ENCODE assay signal across 17 cellular contexts in genomic region chr1:93483200-93483599, GRCh38. TPM values are rescaled to one million over a fixed set of nuclear protein-coding genes. Genes with fewer than 3 reads are reported as not detected.
DNase-seq lines count a peak whose midpoint lies in the region; ATAC-seq and TF ChIP-seq lines count a peak whose summit lies in the region.
"Had no signal": no experiment of that assay in that cellular context is flagged by ENCODE, and none has a peak within 500 bp of the region (broad histone marks: within the 10 kb centered on the region; RNA-seq: fewer than 3 reads in every experiment).

No MANE protein-coding gene starts in this region.

- no peaks in the 10 kb centered on the region for H3K27me3 ChIP-seq in A673 (replicated peaks; ENCODE audit: insufficient read depth, low read depth, low read length, poor library complexity)
- no peaks in the 10 kb centered on the region for H3K27me3 ChIP-seq in GM23248 (replicated peaks; ENCODE audit: insufficient read depth)
- no peaks in the 10 kb centered on the region for H3K27me3 ChIP-seq in osteoblast (ENCODE audit: insufficient read depth, low read length)

- no peak overlapping the region for H2AFZ ChIP-seq in GM23248
- H2AFZ ChIP-seq in osteoblast (ENCODE audit: low read length) = no peak overlapping the region

- peaks cover 11% of the 10 kb centered on the region for H3K9me3 Mint-ChIP-seq in activated T-helper 17 cell treated with anti-CD3 and anti-CD28 coated beads, Interleukin-2, amount 50 U/mL, for 72 hours

- intact Hi-C loops in A673 (cut with micrococcal nuclease; ENCODE audit: unreplicated experiment) = no loop called here

- CTCF ChIA-PET in A673 (lab: Charles Lee) = no interaction called here

- no peaks in the 10 kb centered on the region for H3K9me2 ChIP-seq in GM23248 (ENCODE audit: insufficient read depth)

- H3K9ac ChIP-seq in GM23248 = no peak overlapping the region

- 79 to 82% methylated on average over 3 of the region's 3 CpGs for WGBS in GM23248 (ENCODE audit: low coverage in 1 of 2, low lambda C conversion rate in 2 of 2, missing lambda C conversion rate in 2 of 2), 2 experiments

- H3K36me3 ChIP-seq in A673 (ENCODE audit: insufficient read depth, low read length, poor library complexity, severe bottlenecking) (no peaks in the 10 kb centered on the region), GM23248 (ENCODE audit: low read depth) (no peaks in the 10 kb centered on the region), osteoblast (ENCODE audit: insufficient read depth, low read length) (no peaks in the 10 kb centered on the region)
- H3K36me3 ChIP-seq: HAP-1 had no signal

- H3F3A ChIP-seq in GM23248 (ENCODE audit: insufficient read depth) = no peaks in the 10 kb centered on the region

- POLR2A ChIA-PET in A673 (lab: Charles Lee; ENCODE audit: low non-redundant PET) = no interaction called here

- H3K27ac ChIP-seq in A673 (ENCODE audit: low read depth, low read length, poor library complexity, severe bottlenecking) (no peak overlapping the region), GM23248 (no peak overlapping the region), osteoblast (ENCODE audit: low read depth, low read length) (no peak overlapping the region)
- H3K27ac ChIP-seq: A549, HL-60 had no signal

- no peaks in the 10 kb centered on the region for H3K36me3 Mint-ChIP-seq in activated T-helper 17 cell treated with anti-CD3 and anti-CD28 coated beads, Interleukin-2, amount 50 U/mL, for 72 hours (ENCODE audit: low read depth)
- H3K36me3 Mint-ChIP-seq: CD8-positive, alpha-beta T cell had no signal

- no peaks in the 10 kb centered on the region for H4K20me1 ChIP-seq in GM23248 (ENCODE audit: insufficient read depth)
- H4K20me1 ChIP-seq in osteoblast (ENCODE audit: insufficient read depth, low read length) = no peaks in the 10 kb centered on the region

- in situ Hi-C loops in GM23248 (cut with MboI) = no loop called here

- no peak overlapping the region for H3K4me2 ChIP-seq in GM23248 (ENCODE audit: unreplicated experiment)
- no peak overlapping the region for H3K4me2 ChIP-seq in osteoblast (ENCODE audit: insufficient read depth, low read length)
- H3K4me2 ChIP-seq: A549 had no signal

- H3K4me1 Mint-ChIP-seq in activated T-helper 17 cell treated with anti-CD3 and anti-CD28 coated beads, Interleukin-2, amount 50 U/mL, for 72 hours = no peaks in the 10 kb centered on the region
- H3K4me1 Mint-ChIP-seq: CD14-positive monocyte had no signal

- TF ChIP-seq CTCF in A673 (conservative IDR thresholded peaks at IDR 0.05; ENCODE audit: low read depth, low read length) (no peak), osteoblast (IDR thresholded peaks at IDR 0.05; ENCODE audit: extremely low read depth, low read depth, low read length) (no peak)

- ATAC-seq in activated T-helper 17 cell treated with anti-CD3 and anti-CD28 coated beads, Interleukin-2, amount 50 U/mL, for 72 hours (replicated peaks) = peak; percentile 94
- ATAC-seq in HG03135 (IDR thresholded peaks at IDR 0.05; ENCODE audit: unreplicated experiment) = no peak
- no peak for ATAC-seq in HG03095 (IDR thresholded peaks at IDR 0.05; ENCODE audit: unreplicated experiment)
- ATAC-seq: A549; CD8-positive, alpha-beta T cell; GM12878 had no signal

- no peaks in the 10 kb centered on the region for H3K27me3 Mint-ChIP-seq in activated T-helper 17 cell treated with anti-CD3 and anti-CD28 coated beads, Interleukin-2, amount 50 U/mL, for 72 hours

- no peak overlapping the region for H3K4me3 Mint-ChIP-seq in activated T-helper 17 cell treated with anti-CD3 and anti-CD28 coated beads, Interleukin-2, amount 50 U/mL, for 72 hours
- H3K4me3 Mint-ChIP-seq: CD14-positive monocyte; CD8-positive, alpha-beta T cell; HFFc6 had no signal

- DNase-seq in A673 (ENCODE audit: low spot score) (peak; percentile 48), GM23248 (peak; percentile 35), osteoblast (ENCODE audit: insufficient read length, low spot score, missing footprints) (peak; percentile 6), dedifferentiated amniotic fluid mesenchymal stem cell (ENCODE audit: extremely low spot score) (no peak), NCI-H187 treated with DMSO at 0.1 percent for 48 hours (lab: John Stamatoyannopoulos, UW) (no peak)
- DNase-seq: CD8-positive, alpha-beta T cell; COR-L47; DMS53; HFFc6 had no signal

- no peak overlapping the region for H3K27ac Mint-ChIP-seq in activated T-helper 17 cell treated with anti-CD3 and anti-CD28 coated beads, Interleukin-2, amount 50 U/mL, for 72 hours
- H3K27ac Mint-ChIP-seq: CD14-positive monocyte; CD8-positive, alpha-beta T cell; HFFc6 had no signal

- H3K4me1 ChIP-seq in A673 (ENCODE audit: insufficient read depth, low read length, poor library complexity, severe bottlenecking) = peaks cover 17% of the 10 kb centered on the region
- H3K4me1 ChIP-seq in GM23248 (ENCODE audit: insufficient read depth) = peaks cover 6% of the 10 kb centered on the region; the same call in 1 of the 2 replicates
- H3K4me1 ChIP-seq in osteoblast (ENCODE audit: insufficient read depth, low read length) = no peaks in the 10 kb centered on the region
- H3K4me1 ChIP-seq: A549, HAP-1 had no signal

- H3K9me3 ChIP-seq in A673 (ENCODE audit: low read depth, low read length, poor library complexity, severe bottlenecking) (peaks cover 5% of the 10 kb centered on the region), GM23248 (ENCODE audit: low read depth) (no peaks in the 10 kb centered on the region), osteoblast (ENCODE audit: low read depth, low read length) (no peaks in the 10 kb centered on the region)
- H3K9me3 ChIP-seq: A549 had no signal

- H3K79me2 ChIP-seq in GM23248 (ENCODE audit: insufficient read depth) (peaks cover 67% of the 10 kb centered on the region), osteoblast (ENCODE audit: insufficient read depth, low read length) (no peaks in the 10 kb centered on the region)

- H3K4me3 ChIP-seq in A673 (ENCODE audit: low read depth, low read length, poor library complexity, severe bottlenecking) (no peak overlapping the region), GM23248 (no peak overlapping the region), osteoblast (ENCODE audit: insufficient read depth, low read length) (no peak overlapping the region)
- H3K4me3 ChIP-seq: A549, GM12878, HAP-1 had no signal

- no TSS peak for BruUV-seq in A673 (replicated peaks; lab: Mats Ljungman, UMichigan)

RNA-seq across cellular contexts. Expression of gene FNBP1L, which starts 35.3 kb away (rescaled TPM):
- total RNA-seq in A673 (2021) (37.7 and 39.6 TPM in 2 replicates), osteoblast (8.7 and 11.2 TPM in 2 replicates)
- total RNA-seq in GM23248 (2014; rRNA removed; shearing (Covaris generic)) = 22.4 and 22.6 TPM in 2 replicates
- polyA plus RNA-seq in GM23248 (2016; fragmentation: Nextera tagmentation; extraction: Ambion mirVana) = 16.9 and 19.1 TPM in 2 replicates
- total RNA-seq in activated T-helper 17 cell treated with anti-CD3 and anti-CD28 coated beads, Interleukin-2, amount 50 U/mL, for 72 hours = 1 to 10 TPM; 1.8 to 2.2 TPM

Comparison
In these comparisons a context has a peak if more than half of its experiments do, and no peak if none do; other contexts are left out.
1. DNase-seq: peak in A673 (single experiment), GM23248 (single experiment) and osteoblast (single experiment); none in dedifferentiated amniotic fluid mesenchymal stem cell (single experiment) and NCI-H187 treated with DMSO at 0.1 percent for 48 hours (single experiment).